ENCODE assay signal across 9 cellular contexts in the genomic region with DNA sequence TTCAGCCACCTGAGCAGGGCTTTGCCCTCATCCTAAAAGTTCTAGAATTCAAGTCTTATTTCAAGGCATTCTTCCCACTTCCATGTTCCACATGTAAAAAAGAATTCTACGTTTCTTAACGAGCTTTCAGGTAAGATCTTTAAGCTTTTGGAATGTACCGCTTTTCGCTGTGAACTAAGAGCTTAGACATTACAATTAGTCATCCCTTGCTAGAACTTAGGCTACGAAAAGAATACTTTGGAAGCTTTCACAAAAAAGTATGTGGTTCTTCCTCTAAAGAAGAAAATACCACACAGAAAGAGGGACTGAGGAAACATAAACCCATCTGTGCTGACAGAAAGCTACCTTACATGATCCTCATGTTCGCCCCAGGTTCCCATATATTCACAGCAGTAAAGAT. TPM values are rescaled to one million over a fixed set of nuclear protein-coding genes. Genes with fewer than 3 reads are reported as not detected.
DNase-seq lines count a peak whose midpoint lies in the region; ATAC-seq, FAIRE-seq and TF ChIP-seq lines count a peak whose summit lies in the region.
"Had no signal": no experiment of that assay in that cellular context is flagged by ENCODE, and none has a peak within 500 bp of the region (broad histone marks: within the 10 kb centered on the region; RNA-seq: fewer than 3 reads in every experiment).

No MANE protein-coding gene starts in this region.

- TF ChIP-seq CTCF in kidney (IDR thresholded peaks at IDR 0.05; ENCODE audit: borderline replicate concordance, extremely low read depth, insufficient read depth) (no peak), thoracic aorta (IDR thresholded peaks at IDR 0.05) (no peak)

- no peaks in the 10 kb centered on the region for H3K27me3 Mint-ChIP-seq in activated T-cell treated with anti-CD3 and anti-CD28 coated beads, Interleukin-2, amount 50 U/mL, for 24 hours

- peak overlapping the region; percentile 96 for H3K4me3 Mint-ChIP-seq in activated T-cell treated with anti-CD3 and anti-CD28 coated beads, Interleukin-2, amount 50 U/mL, for 24 hours

- intact Hi-C loops in kidney (cut with DNase I), result no loop called here

- H3K27me3 ChIP-seq in thoracic aorta (replicated peaks; ENCODE audit: insufficient read depth), result no peaks in the 10 kb centered on the region

- no peak for ATAC-seq in thoracic aorta (ENCODE audit: insufficient number of reproducible peaks, low FRiP score, low read depth)

- DNase-seq in activated T-cell treated with anti-CD3 and anti-CD28 coated beads, Interleukin-2, amount 50 U/mL, for 24 hours, result no peak
- DNase-seq in activated T-cell treated with anti-CD3 and anti-CD28 coated beads, Interleukin-2, amount 50 U/mL, for 48 hours, result no peak
- DNase-seq in amniotic epithelial cell (ENCODE audit: low read depth) (peak; percentile 31), kidney (no peak), thoracic aorta (ENCODE audit: low spot score) (no peak), NCI-H146 treated with DMSO at 0.1 percent for 48 hours (lab: John Stamatoyannopoulos, UW; ENCODE audit: unreplicated experiment) (no peak), SKM-1 (lab: John Stamatoyannopoulos, UW; ENCODE audit: unreplicated experiment) (no peak), HTR-8/SVneo (ENCODE audit: insufficient read length, low spot score) (no peak)
- DNase-seq: NCI-H524 treated with DMSO at 0.1 percent for 48 hours had no signal

- H3K9ac ChIP-seq in kidney (ENCODE audit: low read length in 2 of 2), result peak overlapping the region in 1 of 2 donors; percentile 10

- H3K36me3 ChIP-seq in kidney (ENCODE audit: control insufficient read depth in 1 of 2, insufficient read depth in 2 of 2, low read length in 2 of 2), result no peaks in the 10 kb centered on the region
- no peaks in the 10 kb centered on the region for H3K36me3 ChIP-seq in thoracic aorta

- no peaks in the 10 kb centered on the region for H3K9me3 Mint-ChIP-seq in activated T-cell treated with anti-CD3 and anti-CD28 coated beads, Interleukin-2, amount 50 U/mL, for 24 hours

- H3K4me1 ChIP-seq in kidney (ENCODE audit: control insufficient read depth in 1 of 2, insufficient read depth in 1 of 2, low read depth in 1 of 2, low read length in 2 of 2) (peaks cover 4 to 6% of the 10 kb centered on the region in 2 donors), thoracic aorta (ENCODE audit: control insufficient read depth in 1 of 2, low read depth in 2 of 2) (peaks cover 17 to 27% of the 10 kb centered on the region in 2 donors)

- H3K27ac ChIP-seq in kidney (ENCODE audit: low read depth in 2 of 2, low read length in 2 of 2), result no peak overlapping the region
- H3K27ac ChIP-seq in thoracic aorta, result peak overlapping the region; percentile 87 to 92

- H3K27ac Mint-ChIP-seq in activated T-cell treated with anti-CD3 and anti-CD28 coated beads, Interleukin-2, amount 50 U/mL, for 24 hours, result peak overlapping the region; percentile 60

- H3K9me3 ChIP-seq in kidney (ENCODE audit: control insufficient read depth in 1 of 2, low read length in 2 of 2) (no peaks in the 10 kb centered on the region), thoracic aorta (no peaks in the 10 kb centered on the region)

- no peak for FAIRE-seq in kidney (lab: Jason Lieb, UNC)
- FAIRE-seq in HTR-8/SVneo (lab: Jason Lieb, UNC), result no peak

- peaks cover 46% of the 10 kb centered on the region for H3K4me1 Mint-ChIP-seq in activated T-cell treated with anti-CD3 and anti-CD28 coated beads, Interleukin-2, amount 50 U/mL, for 24 hours (ENCODE audit: low read depth)

- H3K4me3 ChIP-seq in kidney (ENCODE audit: low read length in 2 of 2) (peak overlapping the region; percentile 0 to 79), thoracic aorta (no peak overlapping the region)

- H3K36me3 Mint-ChIP-seq in activated T-cell treated with anti-CD3 and anti-CD28 coated beads, Interleukin-2, amount 50 U/mL, for 24 hours (ENCODE audit: low read depth), result peaks cover 40% of the 10 kb centered on the region

RNA-seq across cellular contexts. Expression of gene NUMA1, which starts 1.9 kb away (rescaled TPM):
- total RNA-seq in kidney (198 TPM), thoracic aorta (100 to 1,000 TPM; 282 to 286 TPM)
- polyA plus RNA-seq in kidney (ENCODE audit: insufficient read depth, low read depth, low replicate concordance), result 85.3 TPM

RNA-seq across cellular contexts. Expression of gene LRRC51, which starts 2.2 kb away (rescaled TPM):
- 23.3 TPM for total RNA-seq in kidney
- polyA plus RNA-seq in kidney (ENCODE audit: insufficient read depth, low read depth, low replicate concordance), result 28.9 TPM
- 10 to 100 TPM in 1 of 2 donors, 1 to 10 TPM in 1; 6.1 to 24.0 TPM for total RNA-seq in thoracic aorta

RNA-seq across cellular contexts. Expression of gene LAMTOR1, which starts 24.6 kb away (rescaled TPM):
- 111 TPM for total RNA-seq in kidney
- polyA plus RNA-seq in kidney (ENCODE audit: insufficient read depth, low read depth, low replicate concordance), result 189 TPM
- total RNA-seq in thoracic aorta, result 10 to 100 TPM; 68.1 to 94.4 TPM

RNA-seq across cellular contexts. Expression of gene TOMT, which starts 27.2 kb away (rescaled TPM):
- total RNA-seq in kidney (not detected), thoracic aorta (not detected)
- polyA plus RNA-seq in kidney (ENCODE audit: insufficient read depth, low read depth, low replicate concordance), result not detected

RNA-seq across cellular contexts. Expression of gene ANAPC15, which starts 34.0 kb away (rescaled TPM):
- total RNA-seq in kidney (30.0 TPM), thoracic aorta (10 to 100 TPM in 1 of 2 donors, 1 to 10 TPM in 1; 9.8 to 24.2 TPM)
- polyA plus RNA-seq in kidney (ENCODE audit: insufficient read depth, low read depth, low replicate concordance), result 79.8 TPM

Comparison
In these comparisons a context has a peak if more than half of its experiments do, and no peak if none do; other contexts are left out.
1. H3K27ac ChIP-seq: peak in thoracic aorta (2 of 2); none in kidney (0 of 2).